ENCODE assay signal across 9 cellular contexts in genomic region chr3:125990253-125990970, GRCh38. TPM values are rescaled to one million over a fixed set of nuclear protein-coding genes. Genes with fewer than 3 reads are reported as not detected.
DNase-seq lines count a peak whose midpoint lies in the region; ATAC-seq, FAIRE-seq and TF ChIP-seq lines count a peak whose summit lies in the region.
"Had no signal": no experiment of that assay in that cellular context is flagged by ENCODE, and none has a peak within 500 bp of the region (broad histone marks: within the 10 kb centered on the region; RNA-seq: fewer than 3 reads in every experiment).

No MANE protein-coding gene starts in this region.

- H3K27me3 ChIP-seq in GM23248 (replicated peaks; ENCODE audit: insufficient read depth) (no peaks in the 10 kb centered on the region), K562 (ENCODE audit: control insufficient read depth in 2 of 2, insufficient read depth in 2 of 2, low read length in 2 of 2) (no peaks in the 10 kb centered on the region)

- H3K9me2 ChIP-seq in GM23248 (ENCODE audit: insufficient read depth) = no peaks in the 10 kb centered on the region

- BruUV-seq in K562 (replicated peaks; lab: Mats Ljungman, UMichigan) = no TSS peak

- no peak for TF ChIP-seq RAD21 in K562 (CRISPR knock-in tag; conservative IDR thresholded peaks at IDR 0.05 in 1 of 2, IDR thresholded peaks at IDR 0.05 in 1 of 2)

- H2AFZ ChIP-seq in GM23248 (peak overlapping the region; percentile 88), K562 (ENCODE audit: low read depth, low read length) (peak overlapping the region; percentile 88)

- TF ChIP-seq CTCF in K562 (IDR thresholded peaks at IDR 0.05 in 2 of 3, conservative IDR thresholded peaks at IDR 0.05 in 1 of 3; ENCODE audit: insufficient read depth in 2 of 3, low read depth in 1 of 3, low read length in 3 of 3) = no peak

- peak overlapping the region; percentile 77 for H3K4me3 ChIP-seq in GM23248
- peak overlapping the region; percentile 55 for H3K4me3 ChIP-seq in K562
- H3K4me3 ChIP-seq in skeletal muscle cell (ENCODE audit: low read depth, low read length) = peak overlapping the region; percentile 80

- H3K79me2 ChIP-seq in GM23248 (ENCODE audit: insufficient read depth) = no peaks in the 10 kb centered on the region
- H3K79me2 ChIP-seq in K562 (ENCODE audit: control insufficient read depth, insufficient read depth, low read length) = no peaks in the 10 kb centered on the region

- peak; percentile 46; the same call in 1 of the 2 replicates for TF ChIP-seq POLR2A in K562 (conservative IDR thresholded peaks at IDR 0.05)

- DNase-seq in Caki2 (ENCODE audit: low read depth) = peak; percentile 84
- DNase-seq in GM23248 = peak; percentile 89
- DNase-seq in NAMALWA (ENCODE audit: low spot score) = peak; percentile 69
- DNase-seq in T-helper 22 cell (ENCODE audit: low read depth) = peak; percentile 42
- peak; percentile 47 to 73 (median 56) for DNase-seq in K562 (ENCODE audit: extremely low read depth in 1 of 4, low spot score in 3 of 4)
- peak; percentile 41 for DNase-seq in iPS DF 4.7 (ENCODE audit: extremely low read depth, low spot score)
- DNase-seq in skeletal muscle cell (ENCODE audit: low read depth) = peak; percentile 80
- no peak for DNase-seq in NCI-H187 (lab: John Stamatoyannopoulos, UW)

- POLR2A ChIA-PET in K562 (lab: Yijun Ruan, JAX) = interaction anchor here (1.1 to 1.3 kb wide), 2 partner anchors 12 to 94 kb away, joined by 3 to 5 read pairs; partner anchors contain the start of gene SLC41A3

- H3K36me3 ChIP-seq in GM23248 (ENCODE audit: low read depth) (no peaks in the 10 kb centered on the region), K562 (ENCODE audit: control insufficient read depth, insufficient read depth, low read length) (no peaks in the 10 kb centered on the region)

- no peaks in the 10 kb centered on the region for H3F3A ChIP-seq in GM23248 (ENCODE audit: insufficient read depth)

- no peaks in the 10 kb centered on the region for H3K9me3 ChIP-seq in GM23248 (ENCODE audit: low read depth)
- no peaks in the 10 kb centered on the region for H3K9me3 ChIP-seq in K562 (replicated peaks; ENCODE audit: control insufficient read depth, insufficient read depth, low read depth, low read length)

- H3K27ac ChIP-seq in GM23248 = peak overlapping the region; percentile 38; the same call in 1 of the 2 replicates
- H3K27ac ChIP-seq in K562 (ENCODE audit: extremely low read depth, low read depth, low read length) = peak overlapping the region; percentile 55; the same call in 2 of the 3 replicates

- in situ Hi-C loops in Caki2 (cut with HindIII; ENCODE audit: low pct_unique_long_range_greater_than_20kb, low sequenced_read_pairs) (no loop called here), GM23248 (cut with MboI) (no loop called here), K562 (cut with MboI) (no loop called here)

- H3K4me1 ChIP-seq in GM23248 (ENCODE audit: insufficient read depth) (no peaks in the 10 kb centered on the region), K562 (replicated peaks in 1 of 2; ENCODE audit: control insufficient read depth in 2 of 2, insufficient read depth in 2 of 2, low read length in 2 of 2) (no peaks in the 10 kb centered on the region; a peak in 1 of 5 replicates)

- 21 to 22% methylated on average over 42 to 52 of the region's 52 CpGs for WGBS in GM23248 (ENCODE audit: low coverage in 1 of 2, low lambda C conversion rate in 2 of 2, missing lambda C conversion rate in 2 of 2), 2 experiments
- 21% methylated on average over 37 of the region's 52 CpGs for WGBS in K562 (ENCODE audit: insufficient coverage, low coverage, missing lambda C conversion rate)

- H3K9me1 ChIP-seq in K562 (ENCODE audit: control insufficient read depth, insufficient read depth, low read length) = no peaks in the 10 kb centered on the region

- ATAC-seq in K562 = peak; percentile 99

- CTCF ChIA-PET in K562 (lab: Yijun Ruan, JAX; ENCODE audit: low intra/inter-chr PET ratio) = no interaction called here

- intact Hi-C loops in K562 (cut with micrococcal nuclease) = no loop called here

- H3K4me2 ChIP-seq in GM23248 (ENCODE audit: unreplicated experiment) = peak overlapping the region; percentile 76
- H3K4me2 ChIP-seq in K562 (ENCODE audit: insufficient read depth, low read length) = peak overlapping the region; percentile 67

- no peaks in the 10 kb centered on the region for H4K20me1 ChIP-seq in GM23248 (ENCODE audit: insufficient read depth)
- no peaks in the 10 kb centered on the region for H4K20me1 ChIP-seq in K562 (replicated peaks; ENCODE audit: control insufficient read depth, insufficient read depth, low read length)

- no peak for FAIRE-seq in K562 (lab: Jason Lieb, UNC)

- H3K9ac ChIP-seq in GM23248 (peak overlapping the region; percentile 80), K562 (ENCODE audit: insufficient read depth in 1 of 2, low read depth in 2 of 2, low read length in 2 of 2) (peak overlapping the region; percentile 55 to 78; a peak in 3 of 4 replicates)

- no peak for TF ChIP-seq EP300 in K562 (IDR thresholded peaks at IDR 0.05; ENCODE audit: low read length)

TF ChIP-seq in K562, 482 proteins besides CTCF, POLR2A, EP300 and RAD21 (continues in another document):
- TF ChIP-seq TCF7L2 (IDR thresholded peaks at IDR 0.05; ENCODE audit: low read depth, low read length) = no peak
- TF ChIP-seq ZBTB11 (CRISPR knock-in tag; IDR thresholded peaks at IDR 0.05) = peak in 2 of 3 experiments; percentile 42 to 94; a peak in 3 of 6 replicates

RNA-seq across cellular contexts. Expression of gene ROPN1B, which starts 21.4 kb away (rescaled TPM):
- 3.5 TPM in 1 of 2 replicates, not detected in the other for total RNA-seq in Caki2 (2014; rRNA removed; shearing (Covaris generic); ENCODE audit: low replicate concordance)
- not detected in 2 replicates for total RNA-seq in GM23248 (2014; rRNA removed; shearing (Covaris generic))
- polyA plus RNA-seq in GM23248 (2016; fragmentation: Nextera tagmentation; extraction: Ambion mirVana) (not detected in 2 replicates), K562 (2011; rRNA removed) (not detected in 2 replicates), K562 (2014; fragmentation: Illumina TruSeq; extraction: Trizol) (not detected in 2 replicates), K562 (2014; fragmentation: Nextera tagmentation; extraction: Ambion mirVana) (not detected), K562 (2014; rRNA removed) (not detected in 2 replicates)
- total RNA-seq in K562 (2011; cell fraction: chromatin; rRNA removed; ENCODE audit: low replicate concordance) = not detected in 2 replicates
- total RNA-seq in K562 (2011; cell fraction: nucleolus; rRNA removed) = not detected in 2 replicates
- total RNA-seq in K562 (2011; cell fraction: nucleoplasm; rRNA removed) = not detected in 2 replicates
- total RNA-seq in K562 (2014; rRNA removed) (not detected in 2 replicates), K562 (2014; rRNA removed; fragmentation: Illumina TruSeq; extraction: Trizol) (not detected in 2 replicates), K562 (2015; rRNA removed; fragmentation: Illumina TruSeq; extraction: Trizol) (not detected in 2 replicates), K562 (2021) (not detected in 2 replicates)
- not detected in 2 replicates for polyA plus RNA-seq in K562 (2011; cell fraction: cytosol; rRNA removed)
- polyA plus RNA-seq in K562 (2011; cell fraction: nucleus; rRNA removed) = not detected in 2 replicates
- polyA plus RNA-seq in K562 (2012) = not detected in 2 replicates
- polyA minus RNA-seq in K562 (2011; rRNA and poly(A)+ RNA removed) = not detected in 2 replicates
- polyA minus RNA-seq in K562 (2011; cell fraction: cytosol; rRNA and poly(A)+ RNA removed) = not detected in 2 replicates
- polyA minus RNA-seq in K562 (2011; cell fraction: nucleus; rRNA and poly(A)+ RNA removed) = not detected in 2 replicates
- total RNA-seq: T-helper 2 cell treated with Interferon-gamma antibody and Interleukin-4, amounts not matched to agents 100 ng/mL and 5 ng/mL, for 36 hours had no signal

Comparison
In these comparisons a context has a peak if more than half of its experiments do, and no peak if none do; other contexts are left out.
1. DNase-seq: peak in Caki2 (single experiment), GM23248 (single experiment), NAMALWA (single experiment), T-helper 22 cell (single experiment), K562 (4 of 4), iPS DF 4.7 (single experiment) and skeletal muscle cell (single experiment); none in NCI-H187 (0 of 2).
2. Peak in every context shown above with its lines, with median percentiles within 50 percentile points of each other: H3K4me3 ChIP-seq.